In the genomic region with DNA sequence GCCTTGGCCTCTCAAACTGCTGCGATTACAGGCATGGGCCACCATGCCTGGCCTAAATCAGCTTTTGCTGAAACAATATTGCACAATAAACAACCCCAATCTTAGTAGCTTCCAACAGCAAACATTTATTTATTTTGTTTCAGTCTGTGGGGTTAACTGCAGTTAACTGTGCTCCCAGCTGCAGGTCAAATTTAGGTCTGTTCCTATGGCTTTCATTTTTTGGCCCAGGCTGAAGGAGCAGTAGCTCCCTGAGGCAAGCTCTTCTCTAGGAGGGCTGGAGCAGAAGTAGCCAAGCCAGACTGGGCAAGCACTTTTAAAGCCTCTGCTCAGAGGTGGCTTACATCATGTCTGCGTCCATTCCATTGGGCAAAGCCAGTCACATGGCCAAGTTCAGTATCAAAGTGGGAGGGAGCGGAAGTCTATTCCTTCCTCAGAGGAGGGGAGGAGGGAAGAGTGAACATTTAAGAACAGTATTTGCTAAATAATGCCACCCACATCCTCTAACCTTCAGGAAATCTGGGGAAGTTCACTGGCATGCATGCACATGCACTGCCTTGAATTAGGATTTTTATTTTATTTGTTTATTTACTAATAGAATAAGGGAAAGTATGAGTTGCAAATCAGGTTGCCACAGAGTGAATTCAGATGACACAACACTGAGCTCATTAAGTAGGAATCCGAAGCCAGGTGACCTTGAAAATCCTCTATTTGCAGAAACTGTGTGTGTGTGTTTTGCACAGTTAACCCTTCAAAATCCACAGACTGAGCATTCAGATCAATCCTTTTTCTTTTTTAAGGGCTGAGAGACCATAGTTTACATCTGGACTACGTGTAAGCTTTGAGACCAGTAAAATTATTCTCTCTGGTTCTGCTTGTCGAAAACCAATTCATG, we compare ENCODE assay signal across 3 cellular contexts.
TF ChIP-seq lines count a peak whose summit lies in the region.

No MANE protein-coding gene starts in this region.

TF ChIP-seq in Ishikawa, 13 proteins besides CTCF, POLR2A, EP300 and RAD21:
- TF ChIP-seq, protein P1, sequence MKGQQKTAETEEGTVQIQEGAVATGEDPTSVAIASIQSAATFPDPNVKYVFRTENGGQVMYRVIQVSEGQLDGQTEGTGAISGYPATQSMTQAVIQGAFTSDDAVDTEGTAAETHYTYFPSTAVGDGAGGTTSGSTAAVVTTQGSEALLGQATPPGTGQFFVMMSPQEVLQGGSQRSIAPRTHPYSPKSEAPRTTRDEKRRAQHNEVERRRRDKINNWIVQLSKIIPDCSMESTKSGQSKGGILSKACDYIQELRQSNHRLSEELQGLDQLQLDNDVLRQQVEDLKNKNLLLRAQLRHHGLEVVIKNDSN (IDR thresholded peaks at IDR 0.05), result peak; percentile 86
- TF ChIP-seq TAF1 (IDR thresholded peaks at IDR 0.05; ENCODE audit: low read depth) (no peak), CEBPB (IDR thresholded peaks at IDR 0.05) (no peak), YY1 (IDR thresholded peaks at IDR 0.05; ENCODE audit: low read depth) (no peak), FOXM1 (IDR thresholded peaks at IDR 0.05; ENCODE audit: borderline replicate concordance, low read depth) (no peak)
- TF ChIP-seq, protein P2, sequence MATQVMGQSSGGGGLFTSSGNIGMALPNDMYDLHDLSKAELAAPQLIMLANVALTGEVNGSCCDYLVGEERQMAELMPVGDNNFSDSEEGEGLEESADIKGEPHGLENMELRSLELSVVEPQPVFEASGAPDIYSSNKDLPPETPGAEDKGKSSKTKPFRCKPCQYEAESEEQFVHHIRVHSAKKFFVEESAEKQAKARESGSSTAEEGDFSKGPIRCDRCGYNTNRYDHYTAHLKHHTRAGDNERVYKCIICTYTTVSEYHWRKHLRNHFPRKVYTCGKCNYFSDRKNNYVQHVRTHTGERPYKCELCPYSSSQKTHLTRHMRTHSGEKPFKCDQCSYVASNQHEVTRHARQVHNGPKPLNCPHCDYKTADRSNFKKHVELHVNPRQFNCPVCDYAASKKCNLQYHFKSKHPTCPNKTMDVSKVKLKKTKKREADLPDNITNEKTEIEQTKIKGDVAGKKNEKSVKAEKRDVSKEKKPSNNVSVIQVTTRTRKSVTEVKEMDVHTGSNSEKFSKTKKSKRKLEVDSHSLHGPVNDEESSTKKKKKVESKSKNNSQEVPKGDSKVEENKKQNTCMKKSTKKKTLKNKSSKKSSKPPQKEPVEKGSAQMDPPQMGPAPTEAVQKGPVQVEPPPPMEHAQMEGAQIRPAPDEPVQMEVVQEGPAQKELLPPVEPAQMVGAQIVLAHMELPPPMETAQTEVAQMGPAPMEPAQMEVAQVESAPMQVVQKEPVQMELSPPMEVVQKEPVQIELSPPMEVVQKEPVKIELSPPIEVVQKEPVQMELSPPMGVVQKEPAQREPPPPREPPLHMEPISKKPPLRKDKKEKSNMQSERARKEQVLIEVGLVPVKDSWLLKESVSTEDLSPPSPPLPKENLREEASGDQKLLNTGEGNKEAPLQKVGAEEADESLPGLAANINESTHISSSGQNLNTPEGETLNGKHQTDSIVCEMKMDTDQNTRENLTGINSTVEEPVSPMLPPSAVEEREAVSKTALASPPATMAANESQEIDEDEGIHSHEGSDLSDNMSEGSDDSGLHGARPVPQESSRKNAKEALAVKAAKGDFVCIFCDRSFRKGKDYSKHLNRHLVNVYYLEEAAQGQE (IDR thresholded peaks at IDR 0.05; ENCODE audit: low read depth), result no peak
- TF ChIP-seq, protein P3, sequence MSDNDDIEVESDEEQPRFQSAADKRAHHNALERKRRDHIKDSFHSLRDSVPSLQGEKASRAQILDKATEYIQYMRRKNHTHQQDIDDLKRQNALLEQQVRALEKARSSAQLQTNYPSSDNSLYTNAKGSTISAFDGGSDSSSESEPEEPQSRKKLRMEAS (IDR thresholded peaks at IDR 0.05), result no peak

TF ChIP-seq in H1, 55 proteins besides CTCF, POLR2A, EP300 and RAD21:
- TF ChIP-seq, protein P4, sequence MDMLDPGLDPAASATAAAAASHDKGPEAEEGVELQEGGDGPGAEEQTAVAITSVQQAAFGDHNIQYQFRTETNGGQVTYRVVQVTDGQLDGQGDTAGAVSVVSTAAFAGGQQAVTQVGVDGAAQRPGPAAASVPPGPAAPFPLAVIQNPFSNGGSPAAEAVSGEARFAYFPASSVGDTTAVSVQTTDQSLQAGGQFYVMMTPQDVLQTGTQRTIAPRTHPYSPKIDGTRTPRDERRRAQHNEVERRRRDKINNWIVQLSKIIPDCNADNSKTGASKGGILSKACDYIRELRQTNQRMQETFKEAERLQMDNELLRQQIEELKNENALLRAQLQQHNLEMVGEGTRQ (IDR thresholded peaks at IDR 0.05; ENCODE audit: low read length), result peak; percentile 70
- TF ChIP-seq SIRT6 (IDR thresholded peaks at IDR 0.05; ENCODE audit: low read length) (no peak), TBP (IDR thresholded peaks at IDR 0.05; ENCODE audit: low read depth, low read length) (no peak)

TF ChIP-seq in liver, 16 proteins besides CTCF, POLR2A, EP300 and RAD21 (continued from another document):
- TF ChIP-seq HNF4A (conservative IDR thresholded peaks at IDR 0.05) (peak; percentile 2 to 38), RXRA (IDR thresholded peaks at IDR 0.05) (peak; percentile 53 to 60), EGR1 (IDR thresholded peaks at IDR 0.05; ENCODE audit: low read depth in 2 of 2) (no peak), YY1 (IDR thresholded peaks at IDR 0.05) (peak; percentile 50), SP1 (IDR thresholded peaks at IDR 0.05) (peak; percentile 37), JUND (IDR thresholded peaks at IDR 0.05) (peak; percentile 47 to 75), TAF1 (conservative IDR thresholded peaks at IDR 0.05) (peak; percentile 93)
- TF ChIP-seq, protein P5, sequence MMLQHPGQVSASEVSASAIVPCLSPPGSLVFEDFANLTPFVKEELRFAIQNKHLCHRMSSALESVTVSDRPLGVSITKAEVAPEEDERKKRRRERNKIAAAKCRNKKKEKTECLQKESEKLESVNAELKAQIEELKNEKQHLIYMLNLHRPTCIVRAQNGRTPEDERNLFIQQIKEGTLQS (IDR thresholded peaks at IDR 0.05), result peak; percentile 11
- TF ChIP-seq, protein P2 (IDR thresholded peaks at IDR 0.05), result peak; percentile 71
- TF ChIP-seq, protein P6, sequence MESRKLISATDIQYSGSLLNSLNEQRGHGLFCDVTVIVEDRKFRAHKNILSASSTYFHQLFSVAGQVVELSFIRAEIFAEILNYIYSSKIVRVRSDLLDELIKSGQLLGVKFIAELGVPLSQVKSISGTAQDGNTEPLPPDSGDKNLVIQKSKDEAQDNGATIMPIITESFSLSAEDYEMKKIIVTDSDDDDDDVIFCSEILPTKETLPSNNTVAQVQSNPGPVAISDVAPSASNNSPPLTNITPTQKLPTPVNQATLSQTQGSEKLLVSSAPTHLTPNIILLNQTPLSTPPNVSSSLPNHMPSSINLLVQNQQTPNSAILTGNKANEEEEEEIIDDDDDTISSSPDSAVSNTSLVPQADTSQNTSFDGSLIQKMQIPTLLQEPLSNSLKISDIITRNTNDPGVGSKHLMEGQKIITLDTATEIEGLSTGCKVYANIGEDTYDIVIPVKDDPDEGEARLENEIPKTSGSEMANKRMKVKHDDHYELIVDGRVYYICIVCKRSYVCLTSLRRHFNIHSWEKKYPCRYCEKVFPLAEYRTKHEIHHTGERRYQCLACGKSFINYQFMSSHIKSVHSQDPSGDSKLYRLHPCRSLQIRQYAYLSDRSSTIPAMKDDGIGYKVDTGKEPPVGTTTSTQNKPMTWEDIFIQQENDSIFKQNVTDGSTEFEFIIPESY (IDR thresholded peaks at IDR 0.05), result no peak
